Comparison of ENCODE assay signal across 15 cellular contexts in genomic region chr6:100126682-100127484, GRCh38.
DNase-seq lines count a peak whose midpoint lies in the region; ATAC-seq and TF ChIP-seq lines count a peak whose summit lies in the region.
"Had no signal": no experiment of that assay in that cellular context is flagged by ENCODE, and none has a peak within 500 bp of the region (broad histone marks: within the 10 kb centered on the region; RNA-seq: fewer than 3 reads in every experiment).

No MANE protein-coding gene starts in this region.

- no peaks in the 10 kb centered on the region for H4K20me1 ChIP-seq in H9 (ENCODE audit: control insufficient read depth, insufficient read depth, insufficient read length)

- H2AK5ac ChIP-seq in H9 (ENCODE audit: insufficient read length, low read length), result no peak overlapping the region

- intact Hi-C loops in activated T-helper 2 cell treated with anti-CD3 and anti-CD28 coated beads, Interferon-gamma antibody, Interleukin-2, Interleukin-4, amounts not matched to agents 10 μg/mL and 5 μg/mL and 100 μg/mL, durations not matched to agents 14 hours and 24 hours and 36 hours (cut with micrococcal nuclease), result loop anchor here (1.0 to 2.0 kb wide), 2 partner anchors 45 to 104 kb away; no protein-coding TSS in a partner anchor

- no peak overlapping the region for H2AFZ ChIP-seq in H9 (ENCODE audit: low read length)

- in situ Hi-C loops in GM13976 (cut with MboI; ENCODE audit: low sequenced_read_pairs, unreplicated experiment), result no loop called here

- H3K4ac ChIP-seq in H9 (ENCODE audit: low read depth, low read length), result no peak overlapping the region

- H3K4me2 ChIP-seq in H9 (ENCODE audit: insufficient read depth, insufficient read length, low read length), result no peak overlapping the region

- no peaks in the 10 kb centered on the region for H3K27me3 Mint-ChIP-seq in activated T-helper 2 cell treated with anti-CD3 and anti-CD28 coated beads, Interferon-gamma antibody, Interleukin-2, Interleukin-4, amounts not matched to agents 10 μg/mL and 5 μg/mL and 100 μg/mL, durations not matched to agents 14 hours and 24 hours and 36 hours (ENCODE audit: low read depth)
- no peaks in the 10 kb centered on the region; the same call in 1 of the 2 replicates for H3K27me3 Mint-ChIP-seq in H9 (ENCODE audit: low read depth)

- no peak overlapping the region for H3K27ac ChIP-seq in effector memory CD4-positive, alpha-beta T cell (ENCODE audit: insufficient read depth, low read length, poor library complexity, severe bottlenecking)
- H3K27ac ChIP-seq in H9 (ENCODE audit: insufficient read length, low read depth, low read length), result no peak overlapping the region
- H3K27ac ChIP-seq: coronary artery, SK-N-MC had no signal

- peak overlapping the region; percentile 77 for H3K27ac Mint-ChIP-seq in activated T-helper 2 cell treated with anti-CD3 and anti-CD28 coated beads, Interferon-gamma antibody, Interleukin-2, Interleukin-4, amounts not matched to agents 10 μg/mL and 5 μg/mL and 100 μg/mL, durations not matched to agents 14 hours and 24 hours and 36 hours
- H3K27ac Mint-ChIP-seq in H9, result no peak overlapping the region; a peak in 1 of 7 replicates
- H3K27ac Mint-ChIP-seq: nephron had no signal

- no peak overlapping the region for H4K5ac ChIP-seq in H9 (ENCODE audit: insufficient read length, low read depth, low read length)

- H3K36me3 ChIP-seq in effector memory CD4-positive, alpha-beta T cell (ENCODE audit: control insufficient read depth, insufficient read depth, low read length), result no peaks in the 10 kb centered on the region

- no peak overlapping the region for H3K4me3 Mint-ChIP-seq in activated T-helper 2 cell treated with anti-CD3 and anti-CD28 coated beads, Interferon-gamma antibody, Interleukin-2, Interleukin-4, amounts not matched to agents 10 μg/mL and 5 μg/mL and 100 μg/mL, durations not matched to agents 14 hours and 24 hours and 36 hours (ENCODE audit: low read depth)
- no peak overlapping the region for H3K4me3 Mint-ChIP-seq in H9
- H3K4me3 Mint-ChIP-seq: nephron had no signal

- peaks cover 21% of the 10 kb centered on the region for H3K9me3 Mint-ChIP-seq in activated T-helper 2 cell treated with anti-CD3 and anti-CD28 coated beads, Interferon-gamma antibody, Interleukin-2, Interleukin-4, amounts not matched to agents 10 μg/mL and 5 μg/mL and 100 μg/mL, durations not matched to agents 14 hours and 24 hours and 36 hours
- peaks cover 0 to 1% of the 10 kb centered on the region in 2 experiments; a peak in 3 of 5 replicates for H3K9me3 Mint-ChIP-seq in H9

- peaks cover 19% of the 10 kb centered on the region for H3K4me1 Mint-ChIP-seq in activated T-helper 2 cell treated with anti-CD3 and anti-CD28 coated beads, Interferon-gamma antibody, Interleukin-2, Interleukin-4, amounts not matched to agents 10 μg/mL and 5 μg/mL and 100 μg/mL, durations not matched to agents 14 hours and 24 hours and 36 hours (ENCODE audit: low read depth)
- H3K4me1 Mint-ChIP-seq in H9, result 0 out of 4 replicates have a peak, but pooled peaks cover 0 to 2% of the 10 kb centered on the region in 2 experiments
- H3K4me1 Mint-ChIP-seq: nephron had no signal

- no peak overlapping the region for H3K23ac ChIP-seq in H9 (ENCODE audit: insufficient read length, low read depth, low read length)

- H3K18ac ChIP-seq in H9 (ENCODE audit: insufficient read length, low read depth, low read length), result no peak overlapping the region

- no peak overlapping the region for H2BK5ac ChIP-seq in H9 (ENCODE audit: insufficient read length, low read length)

- H3K9me3 ChIP-seq in effector memory CD4-positive, alpha-beta T cell (ENCODE audit: control insufficient read depth, low read length), result no peaks in the 10 kb centered on the region
- H3K9me3 ChIP-seq in H9 (ENCODE audit: control insufficient read depth, low read depth, low read length), result no peaks in the 10 kb centered on the region

- peak; percentile 17 for DNase-seq in GM13976 (ENCODE audit: low spot score)
- no peak for DNase-seq in activated T-helper 2 cell treated with anti-CD3 and anti-CD28 coated beads, Interferon-gamma antibody, Interleukin-2, Interleukin-4, amounts not matched to agents 10 μg/mL and 5 μg/mL and 100 μg/mL, durations not matched to agents 14 hours and 24 hours and 36 hours (ENCODE audit: low spot score)
- no peak for DNase-seq in NCI-H1694 treated with DMSO at 0.1 percent for 48 hours (lab: John Stamatoyannopoulos, UW)
- DNase-seq in effector memory CD4-positive, alpha-beta T cell, result no peak
- DNase-seq in H9, result no peak
- DNase-seq in AG08395 (ENCODE audit: low spot score), result no peak
- DNase-seq: activated CD4-positive, alpha-beta T cell treated with anti-CD3 and anti-CD28 coated beads for 4 hours; activated naive CD4-positive, alpha-beta T cell treated with anti-CD3 and anti-CD28 coated beads, Interleukin-2, amount 50 U/mL, for 16 hours; C1 segment of cervical spinal cord; NCI-H446 treated with DMSO at 0.1 percent for 48 hours had no signal

- no CpG with 5 or more reads among the region's 8 CpGs for WGBS in H9 (ENCODE audit: extremely low coverage, insufficient read length, low lambda C conversion rate)

- no peak overlapping the region for H3K14ac ChIP-seq in H9 (ENCODE audit: insufficient read depth, low read length)

- H3K9ac ChIP-seq in H9 (ENCODE audit: extremely low read depth, insufficient read length, low read length), result no peak overlapping the region

- no peak overlapping the region for H3T11ph ChIP-seq in H9 (ENCODE audit: low read length)

- no peak overlapping the region for H2BK120ac ChIP-seq in H9 (ENCODE audit: low read depth, low read length, poor library complexity, severe bottlenecking)

- no peak overlapping the region for H2BK15ac ChIP-seq in H9 (ENCODE audit: low read depth, low read length)

- ATAC-seq in GM19025 (IDR thresholded peaks at IDR 0.05; ENCODE audit: low read depth, unreplicated experiment) (peak; percentile 86), HG03175 (IDR thresholded peaks at IDR 0.05; ENCODE audit: unreplicated experiment) (peak; percentile 57)

- H2BK20ac ChIP-seq in H9 (ENCODE audit: low read depth, low read length, poor library complexity, severe bottlenecking), result no peak overlapping the region

- no peak overlapping the region for H3K56ac ChIP-seq in H9 (ENCODE audit: insufficient read length, low read depth, low read length)

- TF ChIP-seq CTCF in GM13976 (IDR thresholded peaks at IDR 0.05; ENCODE audit: borderline replicate concordance, control extremely low read depth, extremely low read depth, insufficient read depth, missing control alignments) (no peak), H9 (conservative IDR thresholded peaks at IDR 0.05) (no peak)

- peaks cover 23% of the 10 kb centered on the region for H3K36me3 Mint-ChIP-seq in activated T-helper 2 cell treated with anti-CD3 and anti-CD28 coated beads, Interferon-gamma antibody, Interleukin-2, Interleukin-4, amounts not matched to agents 10 μg/mL and 5 μg/mL and 100 μg/mL, durations not matched to agents 14 hours and 24 hours and 36 hours (ENCODE audit: low read depth)
- no peaks in the 10 kb centered on the region; a peak in 1 of 7 replicates for H3K36me3 Mint-ChIP-seq in H9 (ENCODE audit: insufficient read depth in 1 of 3, low read depth in 3 of 3)

- H3K4me3 ChIP-seq in effector memory CD4-positive, alpha-beta T cell (ENCODE audit: insufficient read depth, low read depth, low read length, poor library complexity, severe bottlenecking), result no peak overlapping the region
- H3K4me3 ChIP-seq: coronary artery, SK-N-MC had no signal

- no peak overlapping the region for H4K91ac ChIP-seq in H9 (ENCODE audit: insufficient read length, low read depth, low read length)

- H3K79me1 ChIP-seq in H9 (ENCODE audit: insufficient read depth, low read depth, low read length, poor library complexity, severe bottlenecking), result no peaks in the 10 kb centered on the region

- no peaks in the 10 kb centered on the region for H3K23me2 ChIP-seq in H9 (ENCODE audit: insufficient read length, low read depth, low read length, poor library complexity, severe bottlenecking)

- H3K4me1 ChIP-seq in effector memory CD4-positive, alpha-beta T cell (ENCODE audit: control insufficient read depth, insufficient read depth, low read length, poor library complexity, severe bottlenecking), result no peaks in the 10 kb centered on the region
- no peaks in the 10 kb centered on the region for H3K4me1 ChIP-seq in H9 (ENCODE audit: insufficient read depth, low read length)

- H4K8ac ChIP-seq in H9 (replicated peaks; ENCODE audit: insufficient read length, low read depth, low read length), result no peak overlapping the region

- H2BK12ac ChIP-seq in H9 (ENCODE audit: insufficient read length, low read depth, low read length), result no peak overlapping the region

- H3K79me2 ChIP-seq in H9 (ENCODE audit: insufficient read depth, low read length), result no peaks in the 10 kb centered on the region

- no peaks in the 10 kb centered on the region for H3K27me3 ChIP-seq in effector memory CD4-positive, alpha-beta T cell (replicated peaks; ENCODE audit: control insufficient read depth, insufficient read depth, low read length, poor library complexity, severe bottlenecking)
- no peaks in the 10 kb centered on the region for H3K27me3 ChIP-seq in H9 (ENCODE audit: insufficient read depth, low read length)
